In genomic region chr7:36564500-36564899, GRCh38 we compare ENCODE assay signal across 1 cellular context.
TF ChIP-seq lines count a peak whose summit lies in the region.

No MANE protein-coding gene starts in this region.

TF ChIP-seq in GM23338, 12 proteins besides CTCF, POLR2A, EP300 and RAD21 (continued from another document):
- TF ChIP-seq ZNF462 (CRISPR knock-in tag; IDR thresholded peaks at IDR 0.05), result no peak
- no peak for TF ChIP-seq ZNF114 (CRISPR knock-in tag; IDR thresholded peaks at IDR 0.05)
- TF ChIP-seq CREB1 (CRISPR knock-in tag; IDR thresholded peaks at IDR 0.05; ENCODE audit: low read depth), result no peak
- TF ChIP-seq STAT1 (IDR thresholded peaks at IDR 0.05; ENCODE audit: unreplicated experiment), result no peak
- no peak for TF ChIP-seq EZH2 (IDR thresholded peaks at IDR 0.05; ENCODE audit: low read depth, unreplicated experiment)
- no peak for TF ChIP-seq NANOG (IDR thresholded peaks at IDR 0.05; ENCODE audit: borderline replicate concordance)
- TF ChIP-seq JUNB (IDR thresholded peaks at IDR 0.05; ENCODE audit: unreplicated experiment), result no peak
- TF ChIP-seq POLR2AphosphoS5 (IDR thresholded peaks at IDR 0.05; ENCODE audit: low read depth), result no peak
- TF ChIP-seq EZH2phosphoT487 (IDR thresholded peaks at IDR 0.05; ENCODE audit: unreplicated experiment), result no peak
- TF ChIP-seq, protein P1, sequence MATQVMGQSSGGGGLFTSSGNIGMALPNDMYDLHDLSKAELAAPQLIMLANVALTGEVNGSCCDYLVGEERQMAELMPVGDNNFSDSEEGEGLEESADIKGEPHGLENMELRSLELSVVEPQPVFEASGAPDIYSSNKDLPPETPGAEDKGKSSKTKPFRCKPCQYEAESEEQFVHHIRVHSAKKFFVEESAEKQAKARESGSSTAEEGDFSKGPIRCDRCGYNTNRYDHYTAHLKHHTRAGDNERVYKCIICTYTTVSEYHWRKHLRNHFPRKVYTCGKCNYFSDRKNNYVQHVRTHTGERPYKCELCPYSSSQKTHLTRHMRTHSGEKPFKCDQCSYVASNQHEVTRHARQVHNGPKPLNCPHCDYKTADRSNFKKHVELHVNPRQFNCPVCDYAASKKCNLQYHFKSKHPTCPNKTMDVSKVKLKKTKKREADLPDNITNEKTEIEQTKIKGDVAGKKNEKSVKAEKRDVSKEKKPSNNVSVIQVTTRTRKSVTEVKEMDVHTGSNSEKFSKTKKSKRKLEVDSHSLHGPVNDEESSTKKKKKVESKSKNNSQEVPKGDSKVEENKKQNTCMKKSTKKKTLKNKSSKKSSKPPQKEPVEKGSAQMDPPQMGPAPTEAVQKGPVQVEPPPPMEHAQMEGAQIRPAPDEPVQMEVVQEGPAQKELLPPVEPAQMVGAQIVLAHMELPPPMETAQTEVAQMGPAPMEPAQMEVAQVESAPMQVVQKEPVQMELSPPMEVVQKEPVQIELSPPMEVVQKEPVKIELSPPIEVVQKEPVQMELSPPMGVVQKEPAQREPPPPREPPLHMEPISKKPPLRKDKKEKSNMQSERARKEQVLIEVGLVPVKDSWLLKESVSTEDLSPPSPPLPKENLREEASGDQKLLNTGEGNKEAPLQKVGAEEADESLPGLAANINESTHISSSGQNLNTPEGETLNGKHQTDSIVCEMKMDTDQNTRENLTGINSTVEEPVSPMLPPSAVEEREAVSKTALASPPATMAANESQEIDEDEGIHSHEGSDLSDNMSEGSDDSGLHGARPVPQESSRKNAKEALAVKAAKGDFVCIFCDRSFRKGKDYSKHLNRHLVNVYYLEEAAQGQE (IDR thresholded peaks at IDR 0.05; ENCODE audit: unreplicated experiment), result no peak
- no peak for TF ChIP-seq ZNF331 (CRISPR knock-in tag; IDR thresholded peaks at IDR 0.05; ENCODE audit: low read depth)
